Comparison of ENCODE assay signal across 8 cellular contexts in genomic region chr10:104337985-104338735, GRCh38. TPM values are rescaled to one million over a fixed set of nuclear protein-coding genes. Genes with fewer than 3 reads are reported as not detected.
DNase-seq lines count a peak whose midpoint lies in the region; ATAC-seq, FAIRE-seq and TF ChIP-seq lines count a peak whose summit lies in the region.

ITPRIP (minus strand) TSS chr10:104338465; CDS start chr10:104316051, 22,414 bp downstream.

- TF ChIP-seq CTCF in GM12875 (IDR thresholded peaks at IDR 0.05; ENCODE audit: borderline replicate concordance, insufficient read depth, low read depth, low read length), result peak; percentile 35
- TF ChIP-seq CTCF in MM.1S (IDR thresholded peaks at IDR 0.05; ENCODE audit: low read length), result peak; percentile 28
- no peak for TF ChIP-seq CTCF in WTC11 (IDR thresholded peaks at IDR 0.05)
- TF ChIP-seq CTCF in keratinocyte (optimal IDR thresholded peaks at IDR 0.05 in 1 of 3, IDR thresholded peaks at IDR 0.05 in 1 of 3, conservative IDR thresholded peaks at IDR 0.05 in 1 of 3; ENCODE audit: extremely low read depth in 1 of 3, insufficient read depth in 2 of 3, low read length in 3 of 3), result peak in 1 of 3 experiments; percentile 31

- peaks cover 3% of the 10 kb centered on the region for H3K9me1 ChIP-seq in keratinocyte (ENCODE audit: control insufficient read depth, extremely low read depth, insufficient read depth, low read length)

- no peaks in the 10 kb centered on the region for H3K27me3 Mint-ChIP-seq in WTC11 (ENCODE audit: low read depth)

- H3K4me3 Mint-ChIP-seq in WTC11, result peak within 1 kb of the TSS; percentile 93

- H3K4me1 ChIP-seq in HAP-1 (peaks cover 9% of the 10 kb centered on the region), MM.1S (ENCODE audit: low read length) (peaks cover 8% of the 10 kb centered on the region), keratinocyte (ENCODE audit: control insufficient read depth, extremely low read depth, insufficient read depth, low read length) (peaks cover 33% of the 10 kb centered on the region)

- POLR2A ChIA-PET in WTC11 (lab: Charles Lee), result interaction anchor here (0.7 to 2.1 kb wide), 8 partner anchors 10 to 216 kb away, joined by 3 to 14 read pairs (median 3); partner anchors contain the start of genes CFAP58, GSTO1 and SFR1

- H3K27ac ChIP-seq in MM.1S (ENCODE audit: low read length) (peak within 1 kb of the TSS; percentile 85), caudate nucleus (ENCODE audit: low read depth, low read length) (peak within 1 kb of the TSS; percentile 86), keratinocyte (ENCODE audit: control insufficient read depth, insufficient read depth, low read length) (peak within 1 kb of the TSS; percentile 96)

- H2AFZ ChIP-seq in MM.1S (ENCODE audit: low read length), result peak within 1 kb of the TSS; percentile 73
- peak within 1 kb of the TSS; percentile 93 for H2AFZ ChIP-seq in keratinocyte (ENCODE audit: control insufficient read depth, low read length)

- H3K36me3 ChIP-seq in HAP-1 (replicated peaks), result no peaks in the 10 kb centered on the region
- no peaks in the 10 kb centered on the region for H3K36me3 ChIP-seq in MM.1S (replicated peaks; ENCODE audit: insufficient read depth, low read length)
- H3K36me3 ChIP-seq in keratinocyte (ENCODE audit: control insufficient read depth in 2 of 2, extremely low read depth in 1 of 2, insufficient read depth in 2 of 2, low read length in 2 of 2), result peaks cover 0 to 5% of the 10 kb centered on the region in 2 experiments

- DNase-seq in HAP-1 (ENCODE audit: low spot score in 2 of 2) (peak; percentile 71 to 72), MM.1S (peak; percentile 76), WTC11 (ENCODE audit: low spot score) (peak; percentile 68), caudate nucleus (lab: John Stamatoyannopoulos, UW) (peak in 39 of 61 donors; percentile 23 to 87 (median 61)), keratinocyte (ENCODE audit: low read depth, low spot score) (no peak), DMS79 (lab: John Stamatoyannopoulos, UW) (no peak)
- DNase-seq in stimulated activated CD4-positive, alpha-beta T cell treated with anti-CD3 and anti-CD28 coated beads, Interleukin-1b, Interleukin-23, amount 100 ng/mL, for 24 hours (ENCODE audit: low read depth in 4 of 4, low spot score in 1 of 4), result peak; percentile 41 to 59 (median 52)

- H3F3A ChIP-seq in MM.1S (ENCODE audit: insufficient read depth, low read length), result peaks cover 29% of the 10 kb centered on the region

- H3K9me3 ChIP-seq in HAP-1 (no peaks in the 10 kb centered on the region), MM.1S (replicated peaks; ENCODE audit: insufficient read depth, low read length) (no peaks in the 10 kb centered on the region), keratinocyte (ENCODE audit: control insufficient read depth, low read depth, low read length) (no peaks in the 10 kb centered on the region)

- H3K27me3 ChIP-seq in HAP-1 (ENCODE audit: low read depth), result no peaks in the 10 kb centered on the region; the same call in 1 of the 2 replicates
- H3K27me3 ChIP-seq in MM.1S (replicated peaks; ENCODE audit: insufficient read depth, low read length), result no peaks in the 10 kb centered on the region
- H3K27me3 ChIP-seq in keratinocyte (ENCODE audit: control insufficient read depth, extremely low read depth, insufficient read depth, low read length), result no peaks in the 10 kb centered on the region

- no peaks in the 10 kb centered on the region for H3K36me3 Mint-ChIP-seq in WTC11

- CTCF ChIA-PET in WTC11 (lab: Charles Lee), result interaction anchor here (0.5 to 2.8 kb wide), 18 partner anchors 8 to 420 kb away, joined by 3 to 27 read pairs (median 5); partner anchors contain the start of genes CFAP58 and STN1

- FAIRE-seq in keratinocyte (lab: Jason Lieb, UNC), result no peak

- in situ Hi-C loops in HAP-1 (cut with MboI; ENCODE audit: low sequenced_read_pairs), result no loop called here

- no peaks in the 10 kb centered on the region for H3K9me3 Mint-ChIP-seq in WTC11

- H3K79me2 ChIP-seq in MM.1S (ENCODE audit: low read length) (peaks cover 46% of the 10 kb centered on the region), keratinocyte (ENCODE audit: control insufficient read depth, insufficient read depth, low read length) (peaks cover 50% of the 10 kb centered on the region)

- H3K4me2 ChIP-seq in MM.1S (ENCODE audit: low read depth, low read length) (peak within 1 kb of the TSS; percentile 97), keratinocyte (ENCODE audit: control insufficient read depth, extremely low read depth, insufficient read depth, low read depth, low read length) (peak within 1 kb of the TSS; percentile 95)

- ATAC-seq in WTC11, result peak; percentile 63

- peaks cover 60% of the 10 kb centered on the region for H3K4me1 Mint-ChIP-seq in WTC11

- H4K20me1 ChIP-seq in MM.1S (ENCODE audit: insufficient read depth, low read length), result no peaks in the 10 kb centered on the region
- no peaks in the 10 kb centered on the region for H4K20me1 ChIP-seq in keratinocyte (ENCODE audit: control insufficient read depth, extremely low read depth, insufficient read depth, low read length)

- H3K9ac ChIP-seq in MM.1S (ENCODE audit: low read length), result peak within 1 kb of the TSS; percentile 79
- H3K9ac ChIP-seq in keratinocyte (ENCODE audit: control insufficient read depth, extremely low read depth, insufficient read depth, low read length), result peak within 1 kb of the TSS; percentile 95

- dilution Hi-C loops in keratinocyte (cut with MboI; ENCODE audit: extremely low pct_ligation_motif_present, low sequenced_read_pairs), result no loop called here

- H3K4me3 ChIP-seq in GM12875 (ENCODE audit: low read depth, low read length), result peak within 1 kb of the TSS; percentile 88
- H3K4me3 ChIP-seq in HAP-1, result peak within 1 kb of the TSS; percentile 76
- H3K4me3 ChIP-seq in MM.1S (ENCODE audit: low read length), result peak within 1 kb of the TSS; percentile 82
- peak within 1 kb of the TSS; percentile 85 to 98 (median 90) for H3K4me3 ChIP-seq in keratinocyte (ENCODE audit: control insufficient read depth in 2 of 3, extremely low read depth in 1 of 3, insufficient read depth in 2 of 3, low read depth in 1 of 3, low read length in 3 of 3)

- peak within 1 kb of the TSS; percentile 99 for H3K27ac Mint-ChIP-seq in WTC11

- no peaks in the 10 kb centered on the region for H3K9me2 ChIP-seq in MM.1S (replicated peaks; ENCODE audit: insufficient read depth, low read length)

TF ChIP-seq in WTC11, 78 proteins besides CTCF, POLR2A, EP300 and RAD21 (continues in another document):
- TF ChIP-seq FOXK1 (CRISPR knock-in tag; IDR thresholded peaks at IDR 0.05) (peak; percentile 8; the same call in 1 of the 2 replicates), AR (CRISPR knock-in tag; IDR thresholded peaks at IDR 0.05) (no peak), ZNF232 (CRISPR knock-in tag; IDR thresholded peaks at IDR 0.05) (peak; percentile 56; the same call in 1 of the 2 replicates), ZNF396 (CRISPR knock-in tag; IDR thresholded peaks at IDR 0.05; ENCODE audit: borderline replicate concordance) (no peak)
- TF ChIP-seq, protein P1, sequence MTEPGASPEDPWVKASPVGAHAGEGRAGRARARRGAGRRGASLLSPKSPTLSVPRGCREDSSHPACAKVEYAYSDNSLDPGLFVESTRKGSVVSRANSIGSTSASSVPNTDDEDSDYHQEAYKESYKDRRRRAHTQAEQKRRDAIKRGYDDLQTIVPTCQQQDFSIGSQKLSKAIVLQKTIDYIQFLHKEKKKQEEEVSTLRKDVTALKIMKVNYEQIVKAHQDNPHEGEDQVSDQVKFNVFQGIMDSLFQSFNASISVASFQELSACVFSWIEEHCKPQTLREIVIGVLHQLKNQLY (CRISPR knock-in tag; IDR thresholded peaks at IDR 0.05), result no peak
- TF ChIP-seq, protein P2, sequence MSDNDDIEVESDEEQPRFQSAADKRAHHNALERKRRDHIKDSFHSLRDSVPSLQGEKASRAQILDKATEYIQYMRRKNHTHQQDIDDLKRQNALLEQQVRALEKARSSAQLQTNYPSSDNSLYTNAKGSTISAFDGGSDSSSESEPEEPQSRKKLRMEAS (CRISPR knock-in tag; IDR thresholded peaks at IDR 0.05), result peak; percentile 45; the same call in 1 of the 2 replicates

RNA-seq across cellular contexts. Expression of gene ITPRIP, which starts in this region (rescaled TPM):
- 13.0 to 16.8 TPM (median 13.4 TPM) in 3 replicates for total RNA-seq in WTC11 (2021)
- 11.9 to 13.8 TPM (median 12.1 TPM) in 3 replicates for polyA plus RNA-seq in keratinocyte
- 17.4 TPM for polyA plus RNA-seq in keratinocyte (2011; ENCODE audit: low read depth)
- polyA plus RNA-seq in keratinocyte (2011; cell fraction: cytosol; rRNA removed), result 6.5 and 6.6 TPM in 2 replicates
- 29.0 and 31.0 TPM in 2 replicates for polyA plus RNA-seq in keratinocyte (2011; cell fraction: nucleus; rRNA removed)
- polyA plus RNA-seq in keratinocyte (2012; ENCODE audit: low replicate concordance), result 11.3 and 42.3 TPM in 2 replicates
- polyA minus RNA-seq in keratinocyte, result 17.5 to 24.9 TPM (median 20.1 TPM) in 3 replicates
- polyA minus RNA-seq in keratinocyte (2011; cell fraction: cytosol; rRNA and poly(A)+ RNA removed), result 12.3 TPM
- 36.4 and 39.5 TPM in 2 replicates for polyA minus RNA-seq in keratinocyte (2011; cell fraction: nucleus; rRNA and poly(A)+ RNA removed)

Comparison
In these comparisons a context has a peak if more than half of its experiments do, and no peak if none do; other contexts are left out.
1. DNase-seq: peak in HAP-1 (2 of 2), MM.1S (single experiment), WTC11 (single experiment), caudate nucleus (39 of 61) and stimulated activated CD4-positive, alpha-beta T cell treated with anti-CD3 and anti-CD28 coated beads, Interleukin-1b, Interleukin-23, amount 100 ng/mL, for 24 hours (4 of 4); none in keratinocyte (single experiment) and DMS79 (single experiment).
2. Peak in every context shown above with its lines, with median percentiles within 50 percentile points of each other: H3K4me3 ChIP-seq and H3K27ac ChIP-seq.